In the genomic region with DNA sequence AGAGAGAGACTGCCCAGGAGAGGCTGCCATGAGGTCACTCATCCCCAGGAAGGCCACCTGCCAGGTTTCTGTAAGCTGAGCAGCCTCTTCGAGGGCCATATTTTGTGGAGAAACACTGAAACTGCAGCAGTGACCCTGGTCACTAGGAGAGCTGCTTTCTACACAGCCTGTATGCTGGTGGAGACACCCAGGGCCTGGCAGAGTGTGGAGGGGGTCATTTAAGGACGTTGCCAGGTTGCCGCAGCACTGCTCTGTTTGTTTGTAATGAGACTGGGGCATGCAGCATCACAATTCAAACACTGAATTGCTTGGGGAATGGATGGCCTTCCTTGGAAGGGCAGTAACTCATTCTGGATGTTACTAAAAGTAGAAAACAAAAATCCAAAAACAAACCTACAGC, we compare ENCODE assay signal across 11 cellular contexts.
"Had no signal": no experiment of that assay in that cellular context is flagged by ENCODE, and none has a peak within 500 bp of the region (broad histone marks: within the 10 kb centered on the region; RNA-seq: fewer than 3 reads in every experiment).

No MANE protein-coding gene starts in this region.

- H3K27ac ChIP-seq: ascending aorta, skin epidermis, stomach, thoracic aorta had no signal

- DNase-seq: activated CD4-positive, alpha-beta T cell treated with anti-CD3 and anti-CD28 coated beads for 36 hours; activated naive CD4-positive, alpha-beta T cell; activated naive CD8-positive, alpha-beta T cell treated with anti-CD3 and anti-CD28 coated beads, Interleukin-2, amount 50 U/mL, for 24 hours; occipital lobe; stimulated activated CD4-positive, alpha-beta T cell treated with anti-CD3 and anti-CD28 coated beads, Interleukin-4, amount 100 ng/mL, for 4 hours; stomach; T-helper 9 cell had no signal

- H3K27me3 ChIP-seq: ascending aorta, stomach had no signal

- H3K9me3 ChIP-seq: ascending aorta, stomach, thoracic aorta had no signal

- H3K4me3 ChIP-seq: ascending aorta, skin epidermis, stomach, thoracic aorta had no signal

- ATAC-seq: activated CD4-positive, alpha-beta T cell treated with anti-CD3 and anti-CD28 coated beads for 36 hours; activated naive CD8-positive, alpha-beta T cell treated with anti-CD3 and anti-CD28 coated beads, Interleukin-2, amount 50 U/mL, for 24 hours; esophagus mucosa had no signal

- H3K36me3 ChIP-seq: ascending aorta, stomach, thoracic aorta had no signal

- H3K4me1 ChIP-seq: ascending aorta had no signal
